In genomic region chr20:47142782-47143170, GRCh38 we compare ENCODE assay signal across 22 cellular contexts.
"Had no signal": no experiment of that assay in that cellular context is flagged by ENCODE, and none has a peak within 500 bp of the region (broad histone marks: within the 10 kb centered on the region; RNA-seq: fewer than 3 reads in every experiment).

No MANE protein-coding gene starts in this region.

- H3K4me1 ChIP-seq: parathyroid adenoma, right lobe of liver had no signal

- H3K36me3 ChIP-seq: right lobe of liver had no signal

- H3K4me3 ChIP-seq: right lobe of liver, testis had no signal

- H3K9ac ChIP-seq: parathyroid adenoma had no signal

- H3K9me3 ChIP-seq: right lobe of liver, testis had no signal

- H3K79me2 ChIP-seq: parathyroid adenoma had no signal

- H2AFZ ChIP-seq: parathyroid adenoma had no signal

- DNase-seq: activated CD4-positive, alpha-beta memory T cell treated with anti-CD3 and anti-CD28 coated beads, Interleukin-2, amount 10 ng/mL, durations not matched to agents 7 days and 5 days; activated CD4-positive, alpha-beta T cell treated with anti-CD3 and anti-CD28 coated beads, Interleukin-2, amount 10 ng/mL, durations not matched to agents 24 days and 14 days; activated effector memory CD4-positive, alpha-beta T cell treated with anti-CD3 and anti-CD28 coated beads, Interleukin-2, amount 50 U/mL, for 16 hours; activated T-cell treated with anti-CD3 and anti-CD28 coated beads, Interleukin-2, amount 50 U/mL, for 72 hours; anterior cingulate cortex; caudate nucleus; dermis blood vessel endothelial cell; effector CD8-positive, alpha-beta T cell; glutamatergic neuron; mammary epithelial cell; right lobe of liver; small intestine; stimulated activated CD4-positive, alpha-beta T cell treated with anti-CD3 and anti-CD28 coated beads, Interleukin-15, amount 100 ng/mL, for 24 hours; stimulated activated CD4-positive, alpha-beta T cell treated with anti-CD3 and anti-CD28 coated beads, Interleukin-2, amount 100 ng/mL, for 48 hours; stimulated activated naive CD4-positive, alpha-beta T cell; T-cell; testis had no signal

- ATAC-seq: activated CD4-positive, CD25-positive, alpha-beta regulatory T cell treated with anti-CD3 and anti-CD28 coated beads, Interleukin-2, amount 50 U/mL, for 24 hours; activated T-cell treated with anti-CD3 and anti-CD28 coated beads, Interleukin-2, amount 50 U/mL, for 72 hours; left lobe of liver; right lobe of liver; T-cell had no signal

- H3K27me3 ChIP-seq: right lobe of liver, testis had no signal

- H3K27ac ChIP-seq: parathyroid adenoma, right lobe of liver, VCaP had no signal

- FAIRE-seq: frontal cortex, small intestine had no signal
